28 cellular contexts compared by ENCODE assay signal in genomic region chr18:6017160-6017559, GRCh38.
"Had no signal": no experiment of that assay in that cellular context is flagged by ENCODE, and none has a peak within 500 bp of the region (broad histone marks: within the 10 kb centered on the region; RNA-seq: fewer than 3 reads in every experiment).

No MANE protein-coding gene starts in this region.

- H3K27ac ChIP-seq: adrenal gland, colonic mucosa, epithelial cell of prostate, esophagus squamous epithelium, gastroesophageal sphincter had no signal

- H3K4me1 ChIP-seq: adrenal gland, colonic mucosa, esophagus squamous epithelium, gastroesophageal sphincter had no signal

- H3K36me3 Mint-ChIP-seq: activated CD4-positive, alpha-beta memory T cell treated with anti-CD3 and anti-CD28 coated beads for 36 hours; activated CD8-positive, alpha-beta memory T cell treated with anti-CD3 and anti-CD28 coated beads, Interleukin-2, amount 10 ng/mL, durations not matched to agents 7 days and 5 days; activated naive CD4-positive, alpha-beta T cell treated with anti-CD3 and anti-CD28 coated beads, Interleukin-2, amount 50 U/mL, for 24 hours; activated naive CD8-positive, alpha-beta T cell treated with anti-CD3 and anti-CD28 coated beads for 36 hours had no signal

- H3K9me3 Mint-ChIP-seq: activated CD4-positive, alpha-beta memory T cell treated with anti-CD3 and anti-CD28 coated beads for 36 hours; activated CD4-positive, alpha-beta T cell treated with anti-CD3 and anti-CD28 coated beads, Interleukin-2, amount 10 ng/mL, durations not matched to agents 24 days and 14 days; activated naive CD4-positive, alpha-beta T cell treated with anti-CD3 and anti-CD28 coated beads for 36 hours; activated naive CD4-positive, alpha-beta T cell treated with anti-CD3 and anti-CD28 coated beads, Interleukin-2, amount 50 U/mL, for 24 hours; activated naive CD8-positive, alpha-beta T cell treated with anti-CD3 and anti-CD28 coated beads for 36 hours; activated naive CD8-positive, alpha-beta T cell treated with anti-CD3 and anti-CD28 coated beads, Interleukin-2, amount 50 U/mL, for 24 hours; activated T-helper 1 cell treated with anti-CD3 and anti-CD28 coated beads, Interleukin-12 subunit alpha, Interleukin-12 subunit beta, Interleukin-2, Interleukin-4 antibody, amounts not matched to agents 30 ng/mL and 10 ng/mL and 1 ng/mL, durations not matched to agents 14 hours and 24 hours and 36 hours; activated T-helper 2 cell treated with anti-CD3 and anti-CD28 coated beads, Interferon-gamma antibody, Interleukin-2, Interleukin-4, amounts not matched to agents 10 μg/mL and 5 μg/mL and 100 μg/mL, durations not matched to agents 14 hours and 24 hours and 36 hours had no signal

- H3K36me3 ChIP-seq: adrenal gland, colonic mucosa, esophagus squamous epithelium, gastroesophageal sphincter had no signal

- H3K4me1 Mint-ChIP-seq: activated CD4-positive, alpha-beta T cell treated with anti-CD3 and anti-CD28 coated beads for 36 hours; activated CD8-positive, alpha-beta memory T cell treated with anti-CD3 and anti-CD28 coated beads, Interleukin-2, amount 10 ng/mL, durations not matched to agents 7 days and 5 days; activated naive CD4-positive, alpha-beta T cell treated with anti-CD3 and anti-CD28 coated beads, Interleukin-2, amount 50 U/mL, for 24 hours had no signal

- H3K4me3 Mint-ChIP-seq: activated CD4-positive, alpha-beta memory T cell treated with anti-CD3 and anti-CD28 coated beads for 36 hours; activated CD4-positive, alpha-beta T cell treated with anti-CD3 and anti-CD28 coated beads for 36 hours; activated CD4-positive, alpha-beta T cell treated with anti-CD3 and anti-CD28 coated beads, Interleukin-2, amount 10 ng/mL, durations not matched to agents 24 days and 14 days; activated CD8-positive, alpha-beta memory T cell treated with anti-CD3 and anti-CD28 coated beads, Interleukin-2, amount 10 ng/mL, durations not matched to agents 7 days and 5 days; activated CD8-positive, alpha-beta T cell treated with anti-CD3 and anti-CD28 coated beads, Interleukin-2, amount 10 ng/mL, durations not matched to agents 7 days and 5 days; activated naive CD4-positive, alpha-beta T cell treated with anti-CD3 and anti-CD28 coated beads for 36 hours; activated naive CD4-positive, alpha-beta T cell treated with anti-CD3 and anti-CD28 coated beads, Interleukin-2, amount 50 U/mL, for 24 hours; activated naive CD8-positive, alpha-beta T cell treated with anti-CD3 and anti-CD28 coated beads for 36 hours; activated naive CD8-positive, alpha-beta T cell treated with anti-CD3 and anti-CD28 coated beads, Interleukin-2, amount 50 U/mL, for 24 hours; activated T-helper 1 cell treated with anti-CD3 and anti-CD28 coated beads, Interleukin-12 subunit alpha, Interleukin-12 subunit beta, Interleukin-2, Interleukin-4 antibody, amounts not matched to agents 30 ng/mL and 10 ng/mL and 1 ng/mL, durations not matched to agents 14 hours and 24 hours and 36 hours had no signal

- H3K27ac Mint-ChIP-seq: activated CD4-positive, alpha-beta memory T cell treated with anti-CD3 and anti-CD28 coated beads for 36 hours; activated CD4-positive, alpha-beta T cell treated with anti-CD3 and anti-CD28 coated beads for 36 hours; activated CD4-positive, alpha-beta T cell treated with anti-CD3 and anti-CD28 coated beads, Interleukin-2, amount 10 ng/mL, durations not matched to agents 24 days and 14 days; activated CD8-positive, alpha-beta memory T cell treated with anti-CD3 and anti-CD28 coated beads, Interleukin-2, amount 10 ng/mL, durations not matched to agents 7 days and 5 days; activated CD8-positive, alpha-beta T cell treated with anti-CD3 and anti-CD28 coated beads, Interleukin-2, amount 10 ng/mL, durations not matched to agents 7 days and 5 days; activated naive CD4-positive, alpha-beta T cell treated with anti-CD3 and anti-CD28 coated beads for 36 hours; activated naive CD4-positive, alpha-beta T cell treated with anti-CD3 and anti-CD28 coated beads, Interleukin-2, amount 50 U/mL, for 24 hours; activated naive CD8-positive, alpha-beta T cell treated with anti-CD3 and anti-CD28 coated beads for 36 hours; activated naive CD8-positive, alpha-beta T cell treated with anti-CD3 and anti-CD28 coated beads, Interleukin-2, amount 50 U/mL, for 24 hours; activated T-helper 1 cell treated with anti-CD3 and anti-CD28 coated beads, Interleukin-12 subunit alpha, Interleukin-12 subunit beta, Interleukin-2, Interleukin-4 antibody, amounts not matched to agents 30 ng/mL and 10 ng/mL and 1 ng/mL, durations not matched to agents 14 hours and 24 hours and 36 hours; activated T-helper 2 cell treated with anti-CD3 and anti-CD28 coated beads, Interferon-gamma antibody, Interleukin-2, Interleukin-4, amounts not matched to agents 10 μg/mL and 5 μg/mL and 100 μg/mL, durations not matched to agents 14 hours and 24 hours and 36 hours had no signal

- DNase-seq: activated CD4-positive, alpha-beta memory T cell treated with anti-CD3 and anti-CD28 coated beads for 36 hours; activated CD4-positive, alpha-beta T cell treated with anti-CD3 and anti-CD28 coated beads for 36 hours; activated CD4-positive, alpha-beta T cell treated with anti-CD3 and anti-CD28 coated beads, Interleukin-2, amount 10 ng/mL, durations not matched to agents 24 days and 14 days; activated CD4-positive, CD25-positive, alpha-beta regulatory T cell; activated CD4-positive, CD25-positive, alpha-beta regulatory T cell treated with anti-CD3 and anti-CD28 coated beads, Interleukin-2, amount 50 U/mL, for 72 hours; activated CD8-positive, alpha-beta memory T cell treated with anti-CD3 and anti-CD28 coated beads, Interleukin-2, amount 10 ng/mL, durations not matched to agents 7 days and 5 days; activated CD8-positive, alpha-beta memory T cell treated with anti-CD3 and anti-CD28 coated beads, Interleukin-2, amount 50 U/mL, for 4 hours; activated CD8-positive, alpha-beta T cell treated with anti-CD3 and anti-CD28 coated beads, Interleukin-2, amount 10 ng/mL, durations not matched to agents 7 days and 5 days; activated effector memory CD4-positive, alpha-beta T cell treated with anti-CD3 and anti-CD28 coated beads, Interleukin-2, amount 50 U/mL, for 16 hours; activated naive CD4-positive, alpha-beta T cell treated with anti-CD3 and anti-CD28 coated beads for 36 hours; activated naive CD8-positive, alpha-beta T cell treated with anti-CD3 and anti-CD28 coated beads for 36 hours; activated naive CD8-positive, alpha-beta T cell treated with anti-CD3 and anti-CD28 coated beads, Interleukin-2, amount 50 U/mL, for 24 hours; activated T-cell treated with anti-CD3 and anti-CD28 coated beads, Interleukin-2, amount 50 U/mL, for 1 hour; activated T-cell treated with anti-CD3 and anti-CD28 coated beads, Interleukin-2, amount 50 U/mL, for 48 hours; adrenal gland; amygdala; aorta; caudate nucleus; colonic mucosa; effector CD8-positive, alpha-beta T cell; esophagus squamous epithelium; foreskin melanocyte; T-helper 2 cell had no signal

- H3K27me3 ChIP-seq: adrenal gland, colonic mucosa, esophagus squamous epithelium, gastroesophageal sphincter had no signal

- H3K9me3 ChIP-seq: adrenal gland, colonic mucosa, esophagus squamous epithelium, gastroesophageal sphincter had no signal

- ATAC-seq: activated CD4-positive, alpha-beta T cell treated with anti-CD3 and anti-CD28 coated beads for 36 hours; activated CD8-positive, alpha-beta memory T cell treated with anti-CD3 and anti-CD28 coated beads, Interleukin-2, amount 10 ng/mL, durations not matched to agents 7 days and 5 days; activated CD8-positive, alpha-beta T cell treated with anti-CD3 and anti-CD28 coated beads, Interleukin-2, amount 10 ng/mL, durations not matched to agents 7 days and 5 days; activated naive CD8-positive, alpha-beta T cell treated with anti-CD3 and anti-CD28 coated beads, Interleukin-2, amount 50 U/mL, for 24 hours; gastroesophageal sphincter had no signal

- H3K4me3 ChIP-seq: adrenal gland, colonic mucosa, esophagus squamous epithelium, gastroesophageal sphincter had no signal

- H3K27me3 Mint-ChIP-seq: activated CD4-positive, alpha-beta memory T cell treated with anti-CD3 and anti-CD28 coated beads for 36 hours; activated CD4-positive, alpha-beta T cell treated with anti-CD3 and anti-CD28 coated beads for 36 hours; activated CD4-positive, alpha-beta T cell treated with anti-CD3 and anti-CD28 coated beads, Interleukin-2, amount 10 ng/mL, durations not matched to agents 24 days and 14 days; activated CD8-positive, alpha-beta memory T cell treated with anti-CD3 and anti-CD28 coated beads, Interleukin-2, amount 10 ng/mL, durations not matched to agents 7 days and 5 days; activated naive CD4-positive, alpha-beta T cell treated with anti-CD3 and anti-CD28 coated beads, Interleukin-2, amount 50 U/mL, for 24 hours; activated naive CD8-positive, alpha-beta T cell treated with anti-CD3 and anti-CD28 coated beads for 36 hours; activated naive CD8-positive, alpha-beta T cell treated with anti-CD3 and anti-CD28 coated beads, Interleukin-2, amount 50 U/mL, for 24 hours had no signal
